In the genomic region with DNA sequence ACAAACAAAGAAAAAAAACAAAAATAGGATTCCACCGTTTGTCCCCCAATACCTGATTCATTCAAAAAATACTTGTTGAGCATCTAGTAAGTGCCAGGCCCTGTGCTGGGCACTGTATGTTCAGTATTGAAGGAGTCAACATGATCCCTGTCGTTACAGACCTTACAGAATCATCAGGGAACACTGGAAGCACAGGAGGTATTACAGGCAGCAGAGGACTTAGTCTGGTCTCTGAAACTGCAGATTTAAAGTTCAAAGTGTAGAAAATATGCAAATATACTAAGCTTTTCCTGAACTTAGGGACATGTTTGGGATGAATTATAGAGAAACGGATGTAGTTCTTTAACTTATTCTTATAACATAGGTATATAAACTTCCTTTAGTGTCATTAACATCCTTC, we compare ENCODE assay signal across 16 cellular contexts.
A peak's percentile ranks its signal among the peaks of the same experiment; 100 is the strongest.
DNase-seq lines count a peak whose midpoint lies in the region; ATAC-seq and TF ChIP-seq lines count a peak whose summit lies in the region.
"Had no signal": no experiment of that assay in that cellular context is flagged by ENCODE, and none has a peak within 500 bp of the region (broad histone marks: within the 10 kb centered on the region; RNA-seq: fewer than 3 reads in every experiment).

No MANE protein-coding gene starts in this region.

- H3K27ac ChIP-seq in liver (ENCODE audit: low read depth in 1 of 2, low read length in 2 of 2): no peak overlapping the region
- H3K27ac ChIP-seq: BLaER1, C4-2B had no signal

- no peaks in the 10 kb centered on the region for H3K27me3 ChIP-seq in liver (ENCODE audit: control insufficient read depth in 4 of 4, insufficient read depth in 4 of 4, low read length in 3 of 4)
- H3K27me3 ChIP-seq: BE2C, BLaER1 had no signal

- H3K9me3 ChIP-seq in liver (ENCODE audit: control insufficient read depth in 4 of 4, low read length in 3 of 4): no peaks in the 10 kb centered on the region
- H3K9me3 ChIP-seq: BE2C, Caco-2 had no signal

- TF ChIP-seq CTCF in liver (IDR thresholded peaks at IDR 0.05; ENCODE audit: low read depth, low read length, missing input control): no peak

- H3K36me3 ChIP-seq in liver (ENCODE audit: control insufficient read depth in 4 of 4, insufficient read depth in 3 of 4, low read depth in 1 of 4, low read length in 3 of 4): peaks cover 0 to 3% (median 0%) of the 10 kb centered on the region in 4 donors
- H3K36me3 ChIP-seq: BE2C, BLaER1 had no signal

- H3K4me1 ChIP-seq in liver (ENCODE audit: control insufficient read depth in 4 of 4, insufficient read depth in 4 of 4, low read length in 3 of 4): peaks cover 0 to 10% (median 1%) of the 10 kb centered on the region in 4 donors
- H3K4me1 ChIP-seq: BE2C, BLaER1, Caco-2 had no signal

- ATAC-seq in left lobe of liver: peak; percentile 91
- ATAC-seq: CD8-positive, alpha-beta T cell had no signal

- WGBS in liver: 50% methylated on average over 3 of the region's 3 CpGs

- no peak overlapping the region for H3K9ac ChIP-seq in liver (ENCODE audit: low read depth in 1 of 2, low read length in 2 of 2)
- H3K9ac ChIP-seq: BLaER1 had no signal

- DNase-seq in left lobe of liver (ENCODE audit: low spot score) (no peak), NCI-H2227 (lab: John Stamatoyannopoulos, UW; ENCODE audit: unreplicated experiment) (no peak), ecto neural progenitor cell (ENCODE audit: low spot score) (no peak)
- no peak for DNase-seq in activated effector memory CD4-positive, alpha-beta T cell treated with Interleukin-2 at 50 U/mL for 16 hours
- DNase-seq: 8988T; ACHN; BE2C; Caco-2; Calu3; CD4-positive, alpha-beta T cell; CD8-positive, alpha-beta T cell; DMS79 treated with DMSO at 0.1 percent for 48 hours; GF-D8 had no signal

- no peak overlapping the region for H3K4me3 ChIP-seq in liver (ENCODE audit: low read depth in 1 of 3, low read length in 3 of 3)
- H3K4me3 ChIP-seq: BLaER1 had no signal

- TF ChIP-seq RAD21 in liver (IDR thresholded peaks at IDR 0.05): no peak

TF ChIP-seq in liver, 16 proteins besides CTCF, POLR2A, EP300 and RAD21:
- TF ChIP-seq GABPA (IDR thresholded peaks at IDR 0.05 in 1 of 2, conservative IDR thresholded peaks at IDR 0.05 in 1 of 2): no peak
- peak; percentile 11 for TF ChIP-seq SP1 (IDR thresholded peaks at IDR 0.05)
- TF ChIP-seq, protein P1, sequence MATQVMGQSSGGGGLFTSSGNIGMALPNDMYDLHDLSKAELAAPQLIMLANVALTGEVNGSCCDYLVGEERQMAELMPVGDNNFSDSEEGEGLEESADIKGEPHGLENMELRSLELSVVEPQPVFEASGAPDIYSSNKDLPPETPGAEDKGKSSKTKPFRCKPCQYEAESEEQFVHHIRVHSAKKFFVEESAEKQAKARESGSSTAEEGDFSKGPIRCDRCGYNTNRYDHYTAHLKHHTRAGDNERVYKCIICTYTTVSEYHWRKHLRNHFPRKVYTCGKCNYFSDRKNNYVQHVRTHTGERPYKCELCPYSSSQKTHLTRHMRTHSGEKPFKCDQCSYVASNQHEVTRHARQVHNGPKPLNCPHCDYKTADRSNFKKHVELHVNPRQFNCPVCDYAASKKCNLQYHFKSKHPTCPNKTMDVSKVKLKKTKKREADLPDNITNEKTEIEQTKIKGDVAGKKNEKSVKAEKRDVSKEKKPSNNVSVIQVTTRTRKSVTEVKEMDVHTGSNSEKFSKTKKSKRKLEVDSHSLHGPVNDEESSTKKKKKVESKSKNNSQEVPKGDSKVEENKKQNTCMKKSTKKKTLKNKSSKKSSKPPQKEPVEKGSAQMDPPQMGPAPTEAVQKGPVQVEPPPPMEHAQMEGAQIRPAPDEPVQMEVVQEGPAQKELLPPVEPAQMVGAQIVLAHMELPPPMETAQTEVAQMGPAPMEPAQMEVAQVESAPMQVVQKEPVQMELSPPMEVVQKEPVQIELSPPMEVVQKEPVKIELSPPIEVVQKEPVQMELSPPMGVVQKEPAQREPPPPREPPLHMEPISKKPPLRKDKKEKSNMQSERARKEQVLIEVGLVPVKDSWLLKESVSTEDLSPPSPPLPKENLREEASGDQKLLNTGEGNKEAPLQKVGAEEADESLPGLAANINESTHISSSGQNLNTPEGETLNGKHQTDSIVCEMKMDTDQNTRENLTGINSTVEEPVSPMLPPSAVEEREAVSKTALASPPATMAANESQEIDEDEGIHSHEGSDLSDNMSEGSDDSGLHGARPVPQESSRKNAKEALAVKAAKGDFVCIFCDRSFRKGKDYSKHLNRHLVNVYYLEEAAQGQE (IDR thresholded peaks at IDR 0.05): no peak
- no peak for TF ChIP-seq YY1 (IDR thresholded peaks at IDR 0.05)
- TF ChIP-seq HNF4A (conservative IDR thresholded peaks at IDR 0.05): peak; percentile 47 to 50
TF ChIP-seq in liver: peak in this region for 2.
